In genomic region chr9:93576296-93577044, GRCh38 we compare ENCODE assay signal across 8 cellular contexts. TPM values are rescaled to one million over a fixed set of nuclear protein-coding genes. Genes with fewer than 3 reads are reported as not detected.
A peak's percentile ranks its signal among the peaks of the same experiment; 100 is the strongest.
DNase-seq lines count a peak whose midpoint lies in the region; ATAC-seq and TF ChIP-seq lines count a peak whose summit lies in the region.

Gene PHF2 (plus strand): TSS chr9:93576584. CDS start chr9:93576774, 190 bp downstream.

- H3K27me3 ChIP-seq in breast epithelium (no peaks in the 10 kb centered on the region), kidney epithelial cell (ENCODE audit: control insufficient read depth, insufficient read depth, low read length) (no peaks in the 10 kb centered on the region)

- H3K4me1 ChIP-seq in breast epithelium = peaks cover 3 to 14% of the 10 kb centered on the region in 2 donors

- peak; percentile 40 for ATAC-seq in HG02588 (IDR thresholded peaks at IDR 0.05; ENCODE audit: unreplicated experiment)

- in situ Hi-C loops in SK-MEL-5 (cut with HindIII; ENCODE audit: low pct_unique_long_range_greater_than_20kb, low sequenced_read_pairs) = no loop called here

- TF ChIP-seq POLR2A in breast epithelium (IDR thresholded peaks at IDR 0.05) = no peak

- DNase-seq in SK-MEL-5 (ENCODE audit: low read depth, low spot score) (no peak), breast epithelium (ENCODE audit: low spot score in 2 of 2) (peak in 1 of 2 donors; percentile 16), kidney epithelial cell (ENCODE audit: low read depth) (no peak), NOMO-1 treated with dmso at 0.1 percent for 144 hours (lab: John Stamatoyannopoulos, UW; ENCODE audit: unreplicated experiment) (no peak), NCI-H774 (lab: John Stamatoyannopoulos, UW) (no peak)
- DNase-seq in stimulated activated CD4-positive, alpha-beta T cell treated with anti-CD3 and anti-CD28 coated beads, Interleukin-2, amount 100 ng/mL, for 24 hours = peak; percentile 34 to 37

- H3K4me3 ChIP-seq in GM08714 (ENCODE audit: low read length) (peak within 1 kb of the TSS; percentile 76), breast epithelium (peak within 1 kb of the TSS; percentile 81 to 99 (median 90)), kidney epithelial cell (ENCODE audit: low read depth, low read length) (peak within 1 kb of the TSS; percentile 68)

- H3K36me3 ChIP-seq in breast epithelium (no peaks in the 10 kb centered on the region), kidney epithelial cell (ENCODE audit: control insufficient read depth, insufficient read depth, low read length) (no peaks in the 10 kb centered on the region)

- intact Hi-C loops in breast epithelium (cut with DNase I; ENCODE audit: low total_unique reads) = loop anchor here (10.0 kb wide), 1 partner anchor 122 kb away; the partner anchor contains the start of genes FAM120A and FAM120AOS

- H3K9me3 ChIP-seq in breast epithelium = no peaks in the 10 kb centered on the region

- TF ChIP-seq CTCF in breast epithelium (IDR thresholded peaks at IDR 0.05) = no peak
- no peak for TF ChIP-seq CTCF in kidney epithelial cell (IDR thresholded peaks at IDR 0.05; ENCODE audit: insufficient read depth, low read length, poor library complexity, severe bottlenecking)

- peak within 1 kb of the TSS; percentile 96 to 99 for H3K27ac ChIP-seq in breast epithelium

RNA-seq across cellular contexts. Expression of gene PHF2, which starts in this region (rescaled TPM):
- total RNA-seq in SK-MEL-5 (2014; rRNA removed; shearing (Covaris generic)) = 12.9 and 14.9 TPM in 2 replicates
- 22.3 and 26.8 TPM in 2 replicates for polyA plus RNA-seq in SK-MEL-5 (2015; cell fraction: cytosol; rRNA removed)
- 20.6 and 22.1 TPM in 2 replicates for polyA plus RNA-seq in SK-MEL-5 (2015; cell fraction: nucleus; rRNA removed)
- 10 to 100 TPM; 24.8 to 26.9 (median 25.9) TPM for total RNA-seq in breast epithelium
- total RNA-seq in kidney epithelial cell = 20.4 and 22.3 TPM in 2 replicates

Comparison
In these comparisons a context has a peak if more than half of its experiments do, and no peak if none do; other contexts are left out.
1. DNase-seq: peak in stimulated activated CD4-positive, alpha-beta T cell treated with anti-CD3 and anti-CD28 coated beads, Interleukin-2, amount 100 ng/mL, for 24 hours (2 of 2); none in SK-MEL-5 (single experiment), kidney epithelial cell (single experiment), NOMO-1 treated with dmso at 0.1 percent for 144 hours (single experiment) and NCI-H774 (single experiment).
2. Peak in every context shown above with its lines, with median percentiles within 50 percentile points of each other: H3K4me3 ChIP-seq.